In genomic region chr12:123351349-123351748, GRCh38 we compare ENCODE assay signal across 1 cellular context.
TF ChIP-seq lines count a peak whose summit lies in the region.

No MANE protein-coding gene starts in this region.

TF ChIP-seq in H1, 55 proteins besides CTCF, POLR2A, EP300 and RAD21:
- no peak for TF ChIP-seq EZH2 (IDR thresholded peaks at IDR 0.05; ENCODE audit: low read depth, low read length, severe bottlenecking)
- no peak for TF ChIP-seq SRF (IDR thresholded peaks at IDR 0.05; ENCODE audit: low read depth, low read length)
- TF ChIP-seq CEBPB (IDR thresholded peaks at IDR 0.05; ENCODE audit: low read depth, low read length) = 0 out of 2 replicates have a peak, but pooled peaks have one; percentile 10
- no peak for TF ChIP-seq SP4 (IDR thresholded peaks at IDR 0.05; ENCODE audit: low read length)
- TF ChIP-seq EGR1 (IDR thresholded peaks at IDR 0.05; ENCODE audit: borderline replicate concordance, low read depth, low read length) = no peak
